In genomic region chr11:12130180-12130980, GRCh38 we compare ENCODE assay signal across 19 cellular contexts. TPM values are rescaled to one million over a fixed set of nuclear protein-coding genes. Genes with fewer than 3 reads are reported as not detected.
DNase-seq lines count a peak whose midpoint lies in the region; ATAC-seq and TF ChIP-seq lines count a peak whose summit lies in the region.
"Had no signal": no experiment of that assay in that cellular context is flagged by ENCODE, and none has a peak within 500 bp of the region (broad histone marks: within the 10 kb centered on the region; RNA-seq: fewer than 3 reads in every experiment).

No MANE protein-coding gene starts in this region.

- H3K27ac Mint-ChIP-seq in MCF 10A (ENCODE audit: low read depth, unreplicated experiment) (peak overlapping the region; percentile 66), T-helper 17 cell (peak overlapping the region; percentile 49)
- H3K27ac Mint-ChIP-seq in activated T-cell treated with anti-CD3 and anti-CD28 coated beads, Interleukin-2, amount 50 U/mL, for 24 hours = no peak overlapping the region
- H3K27ac Mint-ChIP-seq: CD4-positive, alpha-beta T cell; nephron had no signal

- H3K36me3 Mint-ChIP-seq in MCF 10A (ENCODE audit: insufficient read depth, unreplicated experiment) (peaks cover 6% of the 10 kb centered on the region), T-helper 17 cell (ENCODE audit: low read depth) (no peaks in the 10 kb centered on the region)
- H3K36me3 Mint-ChIP-seq in activated T-cell treated with anti-CD3 and anti-CD28 coated beads, Interleukin-2, amount 50 U/mL, for 24 hours (ENCODE audit: low read depth) = no peaks in the 10 kb centered on the region

- no peak overlapping the region for H2AFZ ChIP-seq in mammary epithelial cell (ENCODE audit: low read depth, low read length)

- no peaks in the 10 kb centered on the region for H4K20me1 ChIP-seq in mammary epithelial cell (ENCODE audit: insufficient read depth, low read length)

- intact Hi-C loops in MCF 10A (cut with micrococcal nuclease) = no loop called here
- intact Hi-C loops in mammary epithelial cell (cut with micrococcal nuclease) = no loop called here
- intact Hi-C loops in left colon (cut with DNase I, micrococcal nuclease) = no loop called here

- H3K4me3 Mint-ChIP-seq in MCF 10A (ENCODE audit: unreplicated experiment) (no peak overlapping the region), T-helper 17 cell (no peak overlapping the region)
- no peak overlapping the region for H3K4me3 Mint-ChIP-seq in activated T-cell treated with anti-CD3 and anti-CD28 coated beads, Interleukin-2, amount 50 U/mL, for 24 hours
- H3K4me3 Mint-ChIP-seq: CD4-positive, alpha-beta T cell; nephron had no signal

- no peaks in the 10 kb centered on the region for H3K27me3 ChIP-seq in mammary epithelial cell (ENCODE audit: insufficient read depth, low read length)
- H3K27me3 ChIP-seq: adrenal gland, cardiac muscle cell had no signal

- ATAC-seq in T-helper 17 cell = no peak
- peak; percentile 81 for ATAC-seq in left colon
- ATAC-seq in HG03135 (IDR thresholded peaks at IDR 0.05; ENCODE audit: unreplicated experiment) = no peak
- ATAC-seq: esophagus mucosa, left cardiac atrium had no signal

- H3K27ac ChIP-seq in mammary epithelial cell (ENCODE audit: insufficient read depth, low read depth, low read length) = no peak overlapping the region
- H3K27ac ChIP-seq: adrenal gland, cardiac muscle cell had no signal

- BruUV-seq in MCF 10A (replicated peaks; lab: Mats Ljungman, UMichigan) = no TSS peak
- BruUV-seq in mammary epithelial cell (replicated peaks; lab: Mats Ljungman, UMichigan) = no TSS peak

- POLR2A ChIA-PET in MCF 10A (lab: Yijun Ruan, JAX) = interaction anchor here (1.0 to 1.4 kb wide), 2 partner anchors 9 to 36 kb away, joined by 3 read pairs; no protein-coding TSS in a partner anchor

- H3K4me1 ChIP-seq in mammary epithelial cell (ENCODE audit: insufficient read depth, low read length) = peaks cover 60% of the 10 kb centered on the region
- H3K4me1 ChIP-seq: HAP-1 had no signal

- H3K9me3 Mint-ChIP-seq in MCF 10A (ENCODE audit: unreplicated experiment) = no peaks in the 10 kb centered on the region
- H3K9me3 Mint-ChIP-seq in activated T-cell treated with anti-CD3 and anti-CD28 coated beads, Interleukin-2, amount 50 U/mL, for 24 hours = no peaks in the 10 kb centered on the region
- H3K9me3 Mint-ChIP-seq: CD4-positive, alpha-beta T cell; nephron had no signal

- H3K4me2 ChIP-seq in mammary epithelial cell (ENCODE audit: insufficient read depth, low read depth, low read length) = no peak overlapping the region

- H3K27me3 Mint-ChIP-seq in MCF 10A (ENCODE audit: insufficient read depth, unreplicated experiment) (no peaks in the 10 kb centered on the region), T-helper 17 cell (no peaks in the 10 kb centered on the region)
- H3K27me3 Mint-ChIP-seq in activated T-cell treated with anti-CD3 and anti-CD28 coated beads, Interleukin-2, amount 50 U/mL, for 24 hours = no peaks in the 10 kb centered on the region
- H3K27me3 Mint-ChIP-seq: CD4-positive, alpha-beta T cell had no signal

- dilution Hi-C loops in mammary epithelial cell (cut with HindIII; ENCODE audit: low sequenced_read_pairs) = no loop called here

- peaks cover 96% of the 10 kb centered on the region for H3K79me2 ChIP-seq in mammary epithelial cell (ENCODE audit: insufficient read depth, low read length)

- peaks cover 6% of the 10 kb centered on the region for H3K36me3 ChIP-seq in mammary epithelial cell (ENCODE audit: insufficient read depth, low read length)
- H3K36me3 ChIP-seq: adrenal gland, cardiac muscle cell, HAP-1 had no signal

- no peak overlapping the region for H3K9ac ChIP-seq in mammary epithelial cell (ENCODE audit: insufficient read depth, low read length)

- in situ Hi-C loops in mammary epithelial cell (cut with MboI; ENCODE audit: low sequenced_read_pairs in 2 of 2) = loop anchor here in 1 of 2 donors (10.0 kb wide), 1 partner anchor 104 kb away; no protein-coding TSS in a partner anchor

- H3K4me3 ChIP-seq in mammary epithelial cell (replicated peaks in 1 of 3; ENCODE audit: insufficient read depth in 1 of 3, low read depth in 2 of 3, low read length in 3 of 3) = no peak overlapping the region
- H3K4me3 ChIP-seq: adrenal gland, cardiac muscle cell, HAP-1 had no signal

- H3K9me3 ChIP-seq in mammary epithelial cell (replicated peaks; ENCODE audit: insufficient read depth, low read length) = no peaks in the 10 kb centered on the region
- H3K9me3 ChIP-seq in T-helper 17 cell (ENCODE audit: control insufficient read depth, low read length, poor library complexity, severe bottlenecking) = no peaks in the 10 kb centered on the region
- H3K9me3 ChIP-seq: adrenal gland, HAP-1 had no signal

- no peak for DNase-seq in MCF 10A (ENCODE audit: unreplicated experiment)
- DNase-seq in mammary epithelial cell = no peak
- no peak for DNase-seq in T-helper 17 cell
- peak; percentile 60 to 65 for DNase-seq in left colon
- no peak for DNase-seq in T-helper 9 cell
- no peak for DNase-seq in activated T-cell treated with anti-CD3 and anti-CD28 coated beads, Interleukin-2, amount 50 U/mL, for 24 hours
- DNase-seq: activated CD4-positive, alpha-beta T cell treated with anti-CD3 and anti-CD28 coated beads, Interleukin-2, amount 50 U/mL, for 48 hours; adrenal gland; CD4-positive, alpha-beta T cell; DMS53; left cardiac atrium; MM.1S; NCI-H146; stimulated activated CD4-positive, alpha-beta T cell treated with anti-CD3 and anti-CD28 coated beads, Interleukin-2, amount 100 ng/mL, for 48 hours had no signal

- peaks cover 32% of the 10 kb centered on the region for H3K4me1 Mint-ChIP-seq in MCF 10A (ENCODE audit: insufficient read depth, unreplicated experiment)
- peaks cover 44% of the 10 kb centered on the region for H3K4me1 Mint-ChIP-seq in T-helper 17 cell
- H3K4me1 Mint-ChIP-seq in activated T-cell treated with anti-CD3 and anti-CD28 coated beads, Interleukin-2, amount 50 U/mL, for 24 hours (ENCODE audit: low read depth) = peaks cover 63% of the 10 kb centered on the region
- H3K4me1 Mint-ChIP-seq: nephron had no signal

- CTCF ChIA-PET in MCF 10A (lab: Yijun Ruan, JAX) (no interaction called here), mammary epithelial cell (lab: Charles Lee; ENCODE audit: low non-redundant PET) (no interaction called here)

- 62% methylated on average over 2 of the region's 3 CpGs for whole genome bisulfite sequencing in mammary epithelial cell (ENCODE audit: low coverage, missing lambda C conversion rate)

- TF ChIP-seq CTCF in MCF 10A (IDR thresholded peaks at IDR 0.05; ENCODE audit: unreplicated experiment) (no peak), mammary epithelial cell (conservative IDR thresholded peaks at IDR 0.05 in 1 of 2, IDR thresholded peaks at IDR 0.05 in 1 of 2; ENCODE audit: extremely low read depth in 1 of 2, insufficient read depth in 1 of 2, low read depth in 1 of 2, low read length in 2 of 2) (no peak)

RNA-seq across cellular contexts. Expression of gene MICAL2, which starts 20.0 kb away (rescaled TPM):
- total RNA-seq in MCF 10A (2022) = 151 and 154 TPM in 2 replicates
- total RNA-seq in mammary epithelial cell = 100 to 1,000 TPM; 163 to 339 TPM
- 71.2 TPM for polyA plus RNA-seq in mammary epithelial cell
- 276 TPM for polyA minus RNA-seq in mammary epithelial cell
- 10 to 100 TPM; 52.0 to 66.9 TPM for total RNA-seq in T-helper 17 cell
- 100 to 1,000 TPM; 268 to 361 TPM for total RNA-seq in left colon

Comparison
In these comparisons a context has a peak if more than half of its experiments do, and no peak if none do; other contexts are left out.
1. DNase-seq: peak in left colon (2 of 2); none in MCF 10A (single experiment), mammary epithelial cell (single experiment), T-helper 17 cell (0 of 3), T-helper 9 cell (single experiment) and activated T-cell treated with anti-CD3 and anti-CD28 coated beads, Interleukin-2, amount 50 U/mL, for 24 hours (single experiment).